ENCODE assay signal across 8 cellular contexts in the genomic region with DNA sequence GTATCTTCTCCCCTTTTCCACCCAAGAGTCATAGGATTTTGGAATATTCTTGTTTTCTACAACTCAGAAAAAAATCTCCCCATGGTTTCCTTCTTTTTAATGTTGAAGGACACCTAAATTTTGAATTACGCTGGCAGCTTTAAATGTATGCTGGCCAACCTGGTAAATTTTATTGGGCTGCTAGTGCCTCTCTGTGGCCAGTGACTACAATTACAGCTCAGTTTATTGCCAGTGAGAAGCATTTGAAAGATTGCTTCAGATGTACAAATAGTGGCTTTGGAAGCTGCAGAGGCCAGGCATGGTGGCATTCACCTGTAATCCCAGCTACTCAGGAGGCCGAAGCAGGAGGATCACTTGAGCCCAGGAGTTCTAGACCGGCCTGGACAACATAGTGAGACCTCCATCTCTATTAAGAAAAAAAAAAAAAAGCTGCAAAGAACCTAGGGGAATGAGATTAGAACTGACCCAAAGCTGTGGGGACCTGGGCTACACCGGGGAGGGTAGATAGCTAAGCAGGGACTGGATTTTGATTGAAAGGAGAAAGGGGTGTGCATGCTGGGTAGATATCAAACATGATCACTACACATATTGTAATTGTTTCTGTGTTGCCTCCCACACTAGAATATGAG. TPM values are rescaled to one million over a fixed set of nuclear protein-coding genes. Genes with fewer than 3 reads are reported as not detected.
DNase-seq lines count a peak whose midpoint lies in the region; ATAC-seq and TF ChIP-seq lines count a peak whose summit lies in the region.

No MANE protein-coding gene starts in this region.

- peak; percentile 12 to 62 (median 52) for DNase-seq in CD8-positive, alpha-beta memory T cell
- DNase-seq in NCI-H2227 treated with DMSO at 0.1 percent for 48 hours (lab: John Stamatoyannopoulos, UW) = peak; percentile 72
- peak; percentile 22 for DNase-seq in activated CD4-positive, CD25-positive, alpha-beta regulatory T cell treated with anti-CD3 and anti-CD28 coated beads, Interleukin-2, amount 50 U/mL, for 16 hours (ENCODE audit: low read depth, low spot score)
- DNase-seq in dedifferentiated amniotic fluid mesenchymal stem cell (ENCODE audit: extremely low spot score) = peak; percentile 69
- DNase-seq in lung (ENCODE audit: low spot score) = peak; percentile 32
- peak; percentile 22 for DNase-seq in stimulated activated naive B cell treated with anti-CD40 and anti-IgM and Interleukin-4, amounts not matched to agents 10 μg/mL and 1 μg/mL and 100 μg/mL, for 72 hours

- no peaks in the 10 kb centered on the region for H3K36me3 Mint-ChIP-seq in CD8-positive, alpha-beta memory T cell
- H3K36me3 Mint-ChIP-seq in stimulated activated naive B cell treated with anti-CD40 and anti-IgM and Interleukin-4, amounts not matched to agents 10 μg/mL and 1 μg/mL and 100 μg/mL, for 72 hours = no peaks in the 10 kb centered on the region

- H3K27ac ChIP-seq in CD8-positive, alpha-beta memory T cell (ENCODE audit: low read depth, low read length) = no peak overlapping the region
- H3K27ac ChIP-seq in lung (ENCODE audit: low read depth in 1 of 2, low read length in 1 of 2) = no peak overlapping the region

- no peaks in the 10 kb centered on the region for H3K4me1 ChIP-seq in CD8-positive, alpha-beta memory T cell (ENCODE audit: insufficient read depth, low read length)
- H3K4me1 ChIP-seq in lung (ENCODE audit: control insufficient read depth in 2 of 2, insufficient read depth in 2 of 2, low read length in 2 of 2) = no peaks in the 10 kb centered on the region

- H3K36me3 ChIP-seq in CD8-positive, alpha-beta memory T cell (ENCODE audit: insufficient read depth, low read length) = no peaks in the 10 kb centered on the region
- H3K36me3 ChIP-seq in lung (ENCODE audit: control insufficient read depth in 2 of 2, insufficient read depth in 2 of 2, low read length in 2 of 2) = no peaks in the 10 kb centered on the region

- no peaks in the 10 kb centered on the region for H3K27me3 ChIP-seq in CD8-positive, alpha-beta memory T cell (ENCODE audit: insufficient read depth, low read length, poor library complexity, severe bottlenecking)
- H3K27me3 ChIP-seq in lung (ENCODE audit: control insufficient read depth, insufficient read depth) = no peaks in the 10 kb centered on the region

- no peaks in the 10 kb centered on the region for H3K9me3 ChIP-seq in CD8-positive, alpha-beta memory T cell (ENCODE audit: low read length)
- no peaks in the 10 kb centered on the region for H3K9me3 ChIP-seq in lung (ENCODE audit: control insufficient read depth in 2 of 2, insufficient read depth in 1 of 2, low read length in 1 of 2)

- WGBS in lung, 2 donors = 40 to 42% methylated on average over 4 of the region's 4 CpGs

- H3K4me3 Mint-ChIP-seq in CD8-positive, alpha-beta memory T cell = no peak overlapping the region
- no peak overlapping the region for H3K4me3 Mint-ChIP-seq in stimulated activated naive B cell treated with anti-CD40 and anti-IgM and Interleukin-4, amounts not matched to agents 10 μg/mL and 1 μg/mL and 100 μg/mL, for 72 hours

- TF ChIP-seq CTCF in lung (IDR thresholded peaks at IDR 0.05; ENCODE audit: control extremely low read depth, extremely low read depth) = peak; percentile 77

- H3K27ac Mint-ChIP-seq in CD8-positive, alpha-beta memory T cell = no peak overlapping the region
- H3K27ac Mint-ChIP-seq in stimulated activated naive B cell treated with anti-CD40 and anti-IgM and Interleukin-4, amounts not matched to agents 10 μg/mL and 1 μg/mL and 100 μg/mL, for 72 hours = no peak overlapping the region

- no peaks in the 10 kb centered on the region for H3K9me3 Mint-ChIP-seq in CD8-positive, alpha-beta memory T cell
- H3K9me3 Mint-ChIP-seq in stimulated activated naive B cell treated with anti-CD40 and anti-IgM and Interleukin-4, amounts not matched to agents 10 μg/mL and 1 μg/mL and 100 μg/mL, for 72 hours = no peaks in the 10 kb centered on the region

- CTCF ChIA-PET in CD8-positive, alpha-beta memory T cell (lab: Charles Lee) = interaction anchor here (0.7 to 3.5 kb wide), 23 partner anchors 8 to 1846 kb away, joined by 3 to 20 read pairs (median 4); a partner anchor contains a TSS

- no peaks in the 10 kb centered on the region for H3K4me1 Mint-ChIP-seq in CD8-positive, alpha-beta memory T cell
- peaks cover 3 to 6% of the 10 kb centered on the region in 2 donors for H3K4me1 Mint-ChIP-seq in stimulated activated naive B cell treated with anti-CD40 and anti-IgM and Interleukin-4, amounts not matched to agents 10 μg/mL and 1 μg/mL and 100 μg/mL, for 72 hours

- POLR2A ChIA-PET in CD8-positive, alpha-beta memory T cell (lab: Charles Lee) = interaction anchor here (1.0 to 1.2 kb wide), 2 partner anchors 9 to 83 kb away, joined by 3 read pairs; a partner anchor contains a TSS

- peak; percentile 93 for ATAC-seq in GM19043 (IDR thresholded peaks at IDR 0.05; ENCODE audit: low read depth, unreplicated experiment)
- ATAC-seq in HG03108 (IDR thresholded peaks at IDR 0.05; ENCODE audit: unreplicated experiment) = peak; percentile 81
- peak; percentile 86 for ATAC-seq in lung (ENCODE audit: insufficient read depth, low FRiP score)
- ATAC-seq in stimulated activated naive B cell treated with anti-CD40 and anti-IgM and Interleukin-4, amounts not matched to agents 10 μg/mL and 1 μg/mL and 100 μg/mL, for 72 hours (replicated peaks) = peak; percentile 86 to 88

- peaks cover 16 to 31% of the 10 kb centered on the region in 2 donors for H3K27me3 Mint-ChIP-seq in CD8-positive, alpha-beta memory T cell
- H3K27me3 Mint-ChIP-seq in stimulated activated naive B cell treated with anti-CD40 and anti-IgM and Interleukin-4, amounts not matched to agents 10 μg/mL and 1 μg/mL and 100 μg/mL, for 72 hours = peaks cover 6 to 7% of the 10 kb centered on the region in 2 donors

- no peak overlapping the region for H3K4me3 ChIP-seq in CD8-positive, alpha-beta memory T cell (ENCODE audit: low read length)
- H3K4me3 ChIP-seq in lung = no peak overlapping the region

RNA-seq across cellular contexts. Expression of a gene that starts 7.6 kb away (rescaled TPM):
- 100 to 1,000 TPM; 100 to 106 TPM for total RNA-seq in CD8-positive, alpha-beta memory T cell
- 39.3 TPM for polyA plus RNA-seq in CD8-positive, alpha-beta memory T cell
- total RNA-seq in lung = 10 to 100 TPM; 58.4 to 58.5 TPM
- 10 to 100 TPM; 11.8 to 43.1 TPM for polyA plus RNA-seq in lung

Comparison
In these comparisons a context has a peak if more than half of its experiments do, and no peak if none do; other contexts are left out.
1. DNase-seq: peak in every context shown above with its lines; median percentile 72 in NCI-H2227 treated with DMSO at 0.1 percent for 48 hours; 69 in dedifferentiated amniotic fluid mesenchymal stem cell; 52 in CD8-positive, alpha-beta memory T cell; 32 in lung; 22 in activated CD4-positive, CD25-positive, alpha-beta regulatory T cell treated with anti-CD3 and anti-CD28 coated beads, Interleukin-2, amount 50 U/mL, for 16 hours; 22 in stimulated activated naive B cell treated with anti-CD40 and anti-IgM and Interleukin-4, amounts not matched to agents 10 μg/mL and 1 μg/mL and 100 μg/mL, for 72 hours.